30 cellular contexts compared by ENCODE assay signal in genomic region chr4:182418054-182418734, GRCh38.
DNase-seq lines count a peak whose midpoint lies in the region; ATAC-seq, FAIRE-seq and TF ChIP-seq lines count a peak whose summit lies in the region.
"Had no signal": no experiment of that assay in that cellular context is flagged by ENCODE, and none has a peak within 500 bp of the region (broad histone marks: within the 10 kb centered on the region; RNA-seq: fewer than 3 reads in every experiment).

No MANE protein-coding gene starts in this region.

- RAD21 ChIA-PET in GM12878 (lab: Charles Lee; ENCODE audit: unreplicated experiment): no interaction called here

- H3K4me1 Mint-ChIP-seq in HFFc6 (ENCODE audit: low read depth): peaks cover 30% of the 10 kb centered on the region
- H3K4me1 Mint-ChIP-seq: neural progenitor cell had no signal

- in situ Hi-C loops in GM12878 (cut with MboI): no loop called here

- no peak for TF ChIP-seq POLR2A in GM12878 (IDR thresholded peaks at IDR 0.05; ENCODE audit: low read depth, low read length)
- no peak for TF ChIP-seq POLR2A in gastroesophageal sphincter (IDR thresholded peaks at IDR 0.05)

- peaks cover 9% of the 10 kb centered on the region for H3K36me3 Mint-ChIP-seq in HFFc6 (ENCODE audit: low read depth)
- H3K36me3 Mint-ChIP-seq: activated CD4-positive, alpha-beta memory T cell treated with anti-CD3 and anti-CD28 coated beads for 36 hours had no signal

- SMC1A ChIA-PET in GM12878 (lab: Charles Lee; ENCODE audit: uncharacterized antibody, unreplicated experiment): no interaction called here

- TF ChIP-seq RAD21 in GM12878 (IDR thresholded peaks at IDR 0.05; ENCODE audit: insufficient read depth, low read depth, low read length): no peak

- no peak overlapping the region for H3K9ac ChIP-seq in GM12878 (ENCODE audit: control insufficient read depth, insufficient read depth, low read length)
- H3K9ac ChIP-seq: BLaER1 treated with 17β-estradiol and CSF1 and Interleukin-3, amounts not matched to agents 10 nM and 100 nM; neural progenitor cell; parathyroid adenoma had no signal

- no peak for TF ChIP-seq CTCF in HFFc6 (IDR thresholded peaks at IDR 0.05)
- no peak for TF ChIP-seq CTCF in GM12878 (IDR thresholded peaks at IDR 0.05 in 2 of 3, conservative IDR thresholded peaks at IDR 0.05 in 1 of 3; ENCODE audit: control insufficient read depth in 2 of 3, extremely low read depth in 1 of 3, insufficient read depth in 1 of 3, low read depth in 3 of 3, low read length in 3 of 3)
- no peak for TF ChIP-seq CTCF in gastroesophageal sphincter (IDR thresholded peaks at IDR 0.05)

- H3K9me3 ChIP-seq in GM12878 (replicated peaks; ENCODE audit: control insufficient read depth, insufficient read depth, low read length): no peaks in the 10 kb centered on the region
- peaks cover 0 to 7% (median 0%) of the 10 kb centered on the region in 3 donors for H3K9me3 ChIP-seq in gastroesophageal sphincter
- H3K9me3 ChIP-seq: colonic mucosa, suprapubic skin, upper lobe of right lung had no signal

- BruUV-seq in GM12878 (replicated peaks; lab: Mats Ljungman, UMichigan): no TSS peak

- peak overlapping the region; percentile 5; the same call in 1 of the 2 replicates for H2AFZ ChIP-seq in GM12878 (ENCODE audit: control insufficient read depth, low read depth, low read length)
- H2AFZ ChIP-seq: neural progenitor cell, parathyroid adenoma had no signal

- no peaks in the 10 kb centered on the region for H3K79me2 ChIP-seq in GM12878 (ENCODE audit: control insufficient read depth, insufficient read depth, low read length)
- H3K79me2 ChIP-seq: parathyroid adenoma had no signal

- peak overlapping the region; percentile 44 for H3K27ac Mint-ChIP-seq in HFFc6
- H3K27ac Mint-ChIP-seq: activated CD4-positive, alpha-beta memory T cell treated with anti-CD3 and anti-CD28 coated beads for 36 hours; activated T-cell treated with anti-CD3 and anti-CD28 coated beads, Interleukin-2, amount 50 U/mL, for 72 hours; neural progenitor cell; T-helper 1 cell treated with Interleukin-12 subunit alpha and Interleukin-12 subunit beta and Interleukin-4 antibody, amounts not matched to agents 30 μg/mL and 1 μg/mL, for 36 hours had no signal

- CTCF ChIA-PET in GM12878 (lab: Yijun Ruan, JAX): no interaction called here

- TF ChIP-seq EP300 in GM12878 (IDR thresholded peaks at IDR 0.05; ENCODE audit: borderline replicate concordance in 1 of 2, control insufficient read depth in 1 of 2, low read depth in 2 of 2, low read length in 2 of 2) (no peak), gastroesophageal sphincter (IDR thresholded peaks at IDR 0.05) (no peak)

- ATAC-seq in GM18861 (IDR thresholded peaks at IDR 0.05; ENCODE audit: unreplicated experiment) (peak; percentile 67), GM12878 (0 out of 3 replicates have a peak, but pooled peaks have one; percentile 36), HG03460 (IDR thresholded peaks at IDR 0.05; ENCODE audit: unreplicated experiment) (no peak), gastroesophageal sphincter (no peak), HG02571 (IDR thresholded peaks at IDR 0.05; ENCODE audit: unreplicated experiment) (no peak)
- ATAC-seq: activated CD4-positive, CD25-positive, alpha-beta regulatory T cell treated with anti-CD3 and anti-CD28 coated beads, Interleukin-2, amount 50 U/mL, for 24 hours; activated T-cell treated with anti-CD3 and anti-CD28 coated beads, Interleukin-2, amount 50 U/mL, for 72 hours; HepG2; upper lobe of right lung had no signal

- H3K27me3 ChIP-seq in GM12878 (replicated peaks in 1 of 2; ENCODE audit: control insufficient read depth in 2 of 2, insufficient read depth in 2 of 2, low read length in 1 of 2) (no peaks in the 10 kb centered on the region), gastroesophageal sphincter (no peaks in the 10 kb centered on the region)
- H3K27me3 ChIP-seq: ascending aorta; BLaER1 treated with 17β-estradiol and CSF1 and Interleukin-3, amounts not matched to agents 10 nM and 100 nM; colonic mucosa; neural progenitor cell; suprapubic skin; upper lobe of right lung had no signal

- intact Hi-C loops in GM12878 (cut with micrococcal nuclease; ENCODE audit: unreplicated experiment): no loop called here

- FAIRE-seq in GM12878 (lab: Jason Lieb, UNC): no peak
- FAIRE-seq: G401.6, H54, HepG2 had no signal

- no peak for DNase-seq in HFFc6
- no peak for DNase-seq in GM12878 (ENCODE audit: low read depth, low spot score)
- no peak for DNase-seq in DMS 273 treated with DMSO at 0.1 percent for 48 hours (lab: John Stamatoyannopoulos, UW)
- DNase-seq: activated CD4-positive, alpha-beta memory T cell treated with anti-CD3 and anti-CD28 coated beads for 36 hours; activated T-cell treated with anti-CD3 and anti-CD28 coated beads, Interleukin-2, amount 50 U/mL, for 72 hours; colonic mucosa; DMS53; effector CD8-positive, alpha-beta T cell; mammary epithelial cell; NCI-H1694; NCI-H510A; stimulated activated naive CD4-positive, alpha-beta T cell treated with Interleukin-2 at 50 U/mL for 16 hours; upper lobe of right lung had no signal

- WGBS in GM12878 (ENCODE audit: insufficient coverage, insufficient replicate concordance, low lambda C conversion rate, missing lambda C conversion rate): 32% methylated on average over 9 of the region's 9 CpGs
- WGBS in gastroesophageal sphincter (ENCODE audit: low coverage in 1 of 2), 2 donors: 30 to 46% methylated on average over 8 of the region's 9 CpGs

- H3K4me3 ChIP-seq in GM12878 (no peak overlapping the region), gastroesophageal sphincter (no peak overlapping the region)
- H3K4me3 ChIP-seq: ascending aorta; BLaER1 treated with 17β-estradiol and CSF1 and Interleukin-3, amounts not matched to agents 10 nM and 100 nM; cardiac muscle cell; colonic mucosa; neural progenitor cell; SK-N-MC; smooth muscle cell; suprapubic skin; upper lobe of right lung had no signal

- H3K9me3 Mint-ChIP-seq in HFFc6: peaks cover 14% of the 10 kb centered on the region
- H3K9me3 Mint-ChIP-seq: activated T-cell treated with anti-CD3 and anti-CD28 coated beads, Interleukin-2, amount 50 U/mL, for 72 hours had no signal

- POLR2A ChIA-PET in GM12878 (lab: Charles Lee): no interaction called here

- no peak overlapping the region for H3K27ac ChIP-seq in GM12878 (ENCODE audit: control insufficient read depth, insufficient read depth)
- no peak overlapping the region for H3K27ac ChIP-seq in gastroesophageal sphincter
- H3K27ac ChIP-seq: ascending aorta; BLaER1 treated with 17β-estradiol and CSF1 and Interleukin-3, amounts not matched to agents 10 nM and 100 nM; cardiac muscle cell; colonic mucosa; neural progenitor cell; parathyroid adenoma; SK-N-MC; suprapubic skin; upper lobe of right lung had no signal

- H3K4me1 ChIP-seq in GM12878 (ENCODE audit: control insufficient read depth, insufficient read depth, low read length) (no peaks in the 10 kb centered on the region), gastroesophageal sphincter (no peaks in the 10 kb centered on the region)
- H3K4me1 ChIP-seq: ascending aorta, colonic mucosa, neural progenitor cell, parathyroid adenoma, suprapubic skin, upper lobe of right lung had no signal

- H3K4me3 Mint-ChIP-seq in HFFc6: peak overlapping the region; percentile 83
- H3K4me3 Mint-ChIP-seq: activated CD4-positive, alpha-beta memory T cell treated with anti-CD3 and anti-CD28 coated beads for 36 hours; activated T-cell treated with anti-CD3 and anti-CD28 coated beads, Interleukin-2, amount 50 U/mL, for 72 hours; neural progenitor cell; T-helper 1 cell treated with Interleukin-12 subunit alpha and Interleukin-12 subunit beta and Interleukin-4 antibody, amounts not matched to agents 30 μg/mL and 1 μg/mL, for 36 hours had no signal

- no peaks in the 10 kb centered on the region for H4K20me1 ChIP-seq in GM12878 (ENCODE audit: control insufficient read depth, insufficient read depth)
- H4K20me1 ChIP-seq: BLaER1 treated with 17β-estradiol and CSF1 and Interleukin-3, amounts not matched to agents 10 nM and 100 nM had no signal

- no peak overlapping the region for H3K4me2 ChIP-seq in GM12878 (ENCODE audit: control insufficient read depth, insufficient read depth)
- H3K4me2 ChIP-seq: BLaER1 treated with 17β-estradiol and CSF1 and Interleukin-3, amounts not matched to agents 10 nM and 100 nM; neural progenitor cell; smooth muscle cell had no signal

- H3K27me3 Mint-ChIP-seq in HFFc6 (ENCODE audit: insufficient read depth): no peaks in the 10 kb centered on the region
- H3K27me3 Mint-ChIP-seq: activated CD4-positive, alpha-beta memory T cell treated with anti-CD3 and anti-CD28 coated beads for 36 hours had no signal

- H3K36me3 ChIP-seq in GM12878 (ENCODE audit: control insufficient read depth in 2 of 2, insufficient read depth in 2 of 2, low read length in 1 of 2): no peaks in the 10 kb centered on the region
- no peaks in the 10 kb centered on the region for H3K36me3 ChIP-seq in gastroesophageal sphincter
- H3K36me3 ChIP-seq: ascending aorta, cardiac muscle cell, colonic mucosa, suprapubic skin, upper lobe of right lung had no signal

TF ChIP-seq in GM12878, 131 proteins besides CTCF, POLR2A, EP300 and RAD21:
- TF ChIP-seq SPI1 (IDR thresholded peaks at IDR 0.05; ENCODE audit: borderline replicate concordance, insufficient read depth, low read depth, low read length) (peak; percentile 25; the same call in 1 of the 2 replicates), ZNF207 (IDR thresholded peaks at IDR 0.05; ENCODE audit: borderline replicate concordance) (no peak)

Comparison
In these comparisons a context has a peak if more than half of its experiments do, and no peak if none do; other contexts are left out.
1. ATAC-seq: peak in GM18861 (single experiment) and GM12878 (single experiment); none in HG03460 (single experiment), gastroesophageal sphincter (single experiment) and HG02571 (single experiment).